In the genomic region with DNA sequence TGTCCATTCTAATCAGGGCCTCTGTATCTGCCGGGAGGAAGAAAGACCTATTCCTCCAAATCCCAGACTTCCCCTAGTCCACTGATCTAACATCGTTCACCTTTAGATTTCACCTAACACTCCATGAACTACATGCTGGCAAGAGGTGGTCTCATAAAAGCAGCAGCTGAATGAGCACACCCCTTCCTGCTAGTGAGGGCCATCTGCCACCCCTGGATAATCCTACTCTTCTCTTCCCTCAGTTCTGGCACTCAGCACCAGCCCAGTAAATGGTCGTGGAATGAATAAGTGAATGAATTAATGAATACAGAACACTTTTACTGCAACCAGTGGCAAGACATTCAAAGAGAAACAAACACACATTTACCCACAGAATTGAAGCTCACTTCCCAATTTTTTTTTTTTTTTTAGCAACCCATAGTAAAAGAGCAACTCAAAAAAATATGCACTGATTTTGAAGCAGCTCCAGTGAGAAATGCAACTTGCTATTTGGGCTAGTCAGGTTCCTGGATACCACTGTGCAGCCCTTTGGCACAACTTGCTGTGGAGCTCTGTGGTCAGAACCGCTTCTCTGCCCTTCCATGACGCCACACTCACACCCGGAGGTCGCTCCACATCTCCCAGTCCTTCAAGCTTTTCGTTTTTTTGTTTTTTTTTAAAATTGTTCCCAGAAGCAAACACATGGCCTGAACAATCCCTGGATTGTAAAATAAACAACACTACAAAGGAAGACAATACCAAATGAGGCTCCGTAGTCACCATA, we compare ENCODE assay signal across 21 cellular contexts. TPM values are rescaled to one million over a fixed set of nuclear protein-coding genes. Genes with fewer than 3 reads are reported as not detected.
DNase-seq lines count a peak whose midpoint lies in the region; ATAC-seq and TF ChIP-seq lines count a peak whose summit lies in the region.
"Had no signal": no experiment of that assay in that cellular context is flagged by ENCODE, and none has a peak within 500 bp of the region (broad histone marks: within the 10 kb centered on the region; RNA-seq: fewer than 3 reads in every experiment).

No MANE protein-coding gene starts in this region.

- ATAC-seq in memory B cell (ENCODE audit: low read depth) (peak; percentile 64), HG02973 (IDR thresholded peaks at IDR 0.05; ENCODE audit: unreplicated experiment) (no peak)

- H3K9me3 ChIP-seq in esophagus squamous epithelium, result no peaks in the 10 kb centered on the region
- H3K9me3 ChIP-seq: BLaER1, MG63, Peyer's patch had no signal

- no peak overlapping the region for H3K27ac ChIP-seq in esophagus squamous epithelium
- H3K27ac ChIP-seq: BLaER1, Peyer's patch, SK-N-MC had no signal

- TF ChIP-seq CTCF in esophagus squamous epithelium (IDR thresholded peaks at IDR 0.05), result no peak

- H3K27ac Mint-ChIP-seq in memory B cell, result peak overlapping the region; percentile 33
- H3K27ac Mint-ChIP-seq: HFFc6 had no signal

- 69 to 75% methylated on average over 8 to 9 of the region's 9 CpGs for WGBS in esophagus squamous epithelium, 2 donors

- no peak for TF ChIP-seq POLR2A in esophagus squamous epithelium (IDR thresholded peaks at IDR 0.05)

- H3K36me3 Mint-ChIP-seq in memory B cell, result peaks cover 2% of the 10 kb centered on the region

- H3K4me3 Mint-ChIP-seq in memory B cell, result peak overlapping the region; percentile 44
- H3K4me3 Mint-ChIP-seq: CD8-positive, alpha-beta memory T cell; HFFc6 had no signal

- no peaks in the 10 kb centered on the region for H3K9me3 Mint-ChIP-seq in memory B cell
- H3K9me3 Mint-ChIP-seq: CD8-positive, alpha-beta memory T cell; HFFc6 had no signal

- intact Hi-C loops in esophagus squamous epithelium (cut with DNase I), result no loop called here

- peaks cover 0 to 20% (median 0%) of the 10 kb centered on the region in 4 donors for H3K27me3 ChIP-seq in esophagus squamous epithelium
- H3K27me3 ChIP-seq: BLaER1, MG63, Peyer's patch had no signal

- no peak overlapping the region for H3K4me3 ChIP-seq in esophagus squamous epithelium
- H3K4me3 ChIP-seq: BLaER1, MG63, Peyer's patch, SK-N-MC had no signal

- no peaks in the 10 kb centered on the region for H3K4me1 ChIP-seq in esophagus squamous epithelium
- H3K4me1 ChIP-seq: Peyer's patch had no signal

- peaks cover 0 to 21% (median 15%) of the 10 kb centered on the region in 3 donors for H3K36me3 ChIP-seq in esophagus squamous epithelium

- DNase-seq in NCI-H1105 treated with DMSO at 0.1 percent for 48 hours (lab: John Stamatoyannopoulos, UW), result peak; percentile 9
- DNase-seq in NCI-H1105 (lab: John Stamatoyannopoulos, UW), result no peak
- peak; percentile 24 for DNase-seq in EH (ENCODE audit: low read depth)
- DNase-seq in NCI-H82 treated with DMSO at 0.1 percent for 48 hours (lab: John Stamatoyannopoulos, UW; ENCODE audit: unreplicated experiment), result peak; percentile 79
- no peak for DNase-seq in memory B cell (ENCODE audit: low spot score in 2 of 2)
- no peak for DNase-seq in cerebellum (ENCODE audit: low spot score)
- DNase-seq in esophagus squamous epithelium (lab: John Stamatoyannopoulos, UW), result no peak
- DNase-seq: CD8-positive, alpha-beta memory T cell; HFFc6; Karpas-422; MG63; NCI-H1092 treated with DMSO at 0.1 percent for 48 hours; NCI-H2081 treated with DMSO at 0.1 percent for 48 hours; NCI-H748 treated with DMSO at 0.1 percent for 48 hours; Peyer's patch; Right ventricle myocardium superior had no signal

- peaks cover 10% of the 10 kb centered on the region for H3K4me1 Mint-ChIP-seq in memory B cell
- H3K4me1 Mint-ChIP-seq: CD8-positive, alpha-beta memory T cell had no signal

- H3K27me3 Mint-ChIP-seq in memory B cell, result peaks cover 5% of the 10 kb centered on the region

RNA-seq across cellular contexts. Expression of gene RNF183, which starts 6.2 kb away (rescaled TPM):
- total RNA-seq in cerebellum, result not detected
- 1 to 10 TPM in 3 of 4 donors, not detected in 1; 2.1 to 6.0 (median 3.4) TPM for total RNA-seq in esophagus squamous epithelium
- total RNA-seq: A172; CD8-positive, alpha-beta memory T cell; H4; HFFc6; Right ventricle myocardium superior had no signal

RNA-seq across cellular contexts. Expression of gene PRPF4, which starts 21.5 kb away (rescaled TPM):
- total RNA-seq in cerebellum (19.2 TPM), esophagus squamous epithelium (10 to 100 TPM; 11.4 to 19.0 (median 17.4) TPM)

RNA-seq across cellular contexts. Expression of gene CDC26, which starts 21.6 kb away (rescaled TPM):
- total RNA-seq in cerebellum, result 15.5 TPM
- 10 to 100 TPM; 20.5 to 42.4 (median 26.5) TPM for total RNA-seq in esophagus squamous epithelium

RNA-seq across cellular contexts. Expression of gene WDR31, which starts 43.1 kb away (rescaled TPM):
- total RNA-seq in cerebellum, result 2.4 TPM
- 1 to 10 TPM; 1.1 to 1.9 (median 1.5) TPM for total RNA-seq in esophagus squamous epithelium

RNA-seq across cellular contexts. Expression of gene BSPRY, which starts 52.4 kb away (rescaled TPM):
- 0.18 TPM for total RNA-seq in cerebellum
- total RNA-seq in esophagus squamous epithelium, result 10 to 100 TPM; 18.1 to 50.1 (median 37.6) TPM
- total RNA-seq: A172, H4, HFFc6 had no signal

Comparison
In these comparisons a context has a peak if more than half of its experiments do, and no peak if none do; other contexts are left out.
1. DNase-seq: peak in NCI-H1105 treated with DMSO at 0.1 percent for 48 hours (single experiment), EH (single experiment) and NCI-H82 treated with DMSO at 0.1 percent for 48 hours (single experiment); none in NCI-H1105 (single experiment), memory B cell (0 of 2), cerebellum (single experiment) and esophagus squamous epithelium (single experiment).